In the genomic region with DNA sequence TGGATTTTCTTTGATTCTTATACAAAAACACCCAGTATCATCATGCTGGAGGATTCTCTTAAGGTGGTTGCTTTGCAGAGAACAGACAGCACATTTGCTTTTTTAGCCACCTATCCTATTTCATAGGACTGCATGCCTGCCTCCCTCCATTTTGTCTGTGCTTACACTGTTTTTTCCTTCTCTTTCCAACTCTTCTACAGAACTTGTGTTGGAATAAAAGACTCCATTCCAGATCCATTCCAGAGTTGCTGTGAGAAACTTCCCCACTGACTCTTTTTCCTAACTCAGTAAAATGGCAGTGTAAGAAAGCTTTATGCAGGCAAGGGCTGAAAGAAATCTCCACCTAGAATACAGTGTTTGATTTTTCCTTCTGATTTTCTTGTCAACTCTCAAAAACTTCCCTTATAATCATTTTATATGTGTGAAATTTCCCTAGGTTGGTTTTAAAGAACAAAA, we compare ENCODE assay signal across 11 cellular contexts. TPM values are rescaled to one million over a fixed set of nuclear protein-coding genes. Genes with fewer than 3 reads are reported as not detected.
DNase-seq lines count a peak whose midpoint lies in the region; ATAC-seq, FAIRE-seq and TF ChIP-seq lines count a peak whose summit lies in the region.
"Had no signal": no experiment of that assay in that cellular context is flagged by ENCODE, and none has a peak within 500 bp of the region (broad histone marks: within the 10 kb centered on the region; RNA-seq: fewer than 3 reads in every experiment).

No MANE protein-coding gene starts in this region.

- H3K4me1 Mint-ChIP-seq in activated naive CD8-positive, alpha-beta T cell (ENCODE audit: low read depth), result peaks cover 28% of the 10 kb centered on the region
- H3K4me1 Mint-ChIP-seq in activated naive CD8-positive, alpha-beta T cell treated with anti-CD3 and anti-CD28 coated beads, Interleukin-2, amount 50 U/mL, for 24 hours, result peaks cover 44% of the 10 kb centered on the region
- peaks cover 42% of the 10 kb centered on the region for H3K4me1 Mint-ChIP-seq in type B pancreatic cell (ENCODE audit: unreplicated experiment)

- intact Hi-C loops in Panc1 (cut with micrococcal nuclease; ENCODE audit: unreplicated experiment), result no loop called here

- no peak overlapping the region for H3K4me3 Mint-ChIP-seq in activated naive CD8-positive, alpha-beta T cell
- H3K4me3 Mint-ChIP-seq in activated naive CD8-positive, alpha-beta T cell treated with anti-CD3 and anti-CD28 coated beads, Interleukin-2, amount 50 U/mL, for 24 hours, result no peak overlapping the region
- H3K4me3 Mint-ChIP-seq in type B pancreatic cell, result peak overlapping the region; percentile 44

- H3K27me3 Mint-ChIP-seq in activated naive CD8-positive, alpha-beta T cell, result no peaks in the 10 kb centered on the region
- H3K27me3 Mint-ChIP-seq in activated naive CD8-positive, alpha-beta T cell treated with anti-CD3 and anti-CD28 coated beads, Interleukin-2, amount 50 U/mL, for 24 hours, result no peaks in the 10 kb centered on the region
- no peaks in the 10 kb centered on the region for H3K27me3 Mint-ChIP-seq in type B pancreatic cell

- BruUV-seq in Panc1 (replicated peaks; lab: Mats Ljungman, UMichigan), result no TSS peak

- in situ Hi-C loops in Panc1 (cut with HindIII; ENCODE audit: low pct_unique_long_range_greater_than_20kb, low sequenced_read_pairs), result no loop called here

- H3K9me3 ChIP-seq in Panc1 (ENCODE audit: control insufficient read depth, insufficient read depth, low read depth, low read length), result no peaks in the 10 kb centered on the region

- no peak for TF ChIP-seq POLR2A in GM18505 (IDR thresholded peaks at IDR 0.05; ENCODE audit: borderline replicate concordance, extremely low read depth, insufficient read depth, insufficient read length)

- H3K9me3 Mint-ChIP-seq in activated naive CD8-positive, alpha-beta T cell (ENCODE audit: low read depth), result no peaks in the 10 kb centered on the region
- no peaks in the 10 kb centered on the region for H3K9me3 Mint-ChIP-seq in activated naive CD8-positive, alpha-beta T cell treated with anti-CD3 and anti-CD28 coated beads, Interleukin-2, amount 50 U/mL, for 24 hours
- no peaks in the 10 kb centered on the region for H3K9me3 Mint-ChIP-seq in type B pancreatic cell

- H3K4me3 ChIP-seq in Panc1 (ENCODE audit: low read depth in 2 of 2, low read length in 2 of 2) (no peak overlapping the region), fibroblast of the aortic adventitia (ENCODE audit: low read depth, low read length) (no peak overlapping the region)

- H3K4me1 ChIP-seq in Panc1 (ENCODE audit: control insufficient read depth, insufficient read depth, low read length), result peaks cover 36% of the 10 kb centered on the region

- H3K27ac Mint-ChIP-seq in activated naive CD8-positive, alpha-beta T cell, result peak overlapping the region; percentile 46
- no peak overlapping the region for H3K27ac Mint-ChIP-seq in activated naive CD8-positive, alpha-beta T cell treated with anti-CD3 and anti-CD28 coated beads, Interleukin-2, amount 50 U/mL, for 24 hours
- peak overlapping the region; percentile 9 for H3K27ac Mint-ChIP-seq in type B pancreatic cell

- no peaks in the 10 kb centered on the region for H3K36me3 Mint-ChIP-seq in activated naive CD8-positive, alpha-beta T cell
- H3K36me3 Mint-ChIP-seq in activated naive CD8-positive, alpha-beta T cell treated with anti-CD3 and anti-CD28 coated beads, Interleukin-2, amount 50 U/mL, for 24 hours (ENCODE audit: low read depth), result no peaks in the 10 kb centered on the region
- no peaks in the 10 kb centered on the region for H3K36me3 Mint-ChIP-seq in type B pancreatic cell

- no peak for DNase-seq in activated naive CD8-positive, alpha-beta T cell treated with anti-CD3 and anti-CD28 coated beads, Interleukin-2, amount 50 U/mL, for 24 hours
- DNase-seq in Panc1 (ENCODE audit: low read depth, low spot score) (no peak), fibroblast of the aortic adventitia (ENCODE audit: low read depth) (peak; percentile 35), type B pancreatic cell (ENCODE audit: extremely low spot score, unreplicated experiment) (no peak), SHP77 (lab: John Stamatoyannopoulos, UW) (no peak), HTR-8/SVneo (ENCODE audit: insufficient read length, low spot score) (no peak)
- DNase-seq: activated CD4-positive, CD25-positive, alpha-beta regulatory T cell; SIG-M5 had no signal

- POLR2A ChIA-PET in Panc1 (lab: Charles Lee), result no interaction called here

- FAIRE-seq in HTR-8/SVneo (lab: Jason Lieb, UNC), result no peak

- no peak for ATAC-seq in activated naive CD8-positive, alpha-beta T cell treated with anti-CD3 and anti-CD28 coated beads, Interleukin-2, amount 50 U/mL, for 24 hours
- ATAC-seq in Panc1, result no peak
- ATAC-seq in GM18505 (IDR thresholded peaks at IDR 0.05; ENCODE audit: unreplicated experiment), result no peak
- ATAC-seq: left lobe of liver had no signal

- peak overlapping the region; percentile 80 for H3K27ac ChIP-seq in Panc1 (ENCODE audit: low read length)

- H3K36me3 ChIP-seq in Panc1 (ENCODE audit: control insufficient read depth, insufficient read depth, low read length), result no peaks in the 10 kb centered on the region

- no peaks in the 10 kb centered on the region for H3K27me3 ChIP-seq in Panc1 (ENCODE audit: control insufficient read depth, insufficient read depth, low read length)

- TF ChIP-seq CTCF in Panc1 (IDR thresholded peaks at IDR 0.05) (no peak), fibroblast of the aortic adventitia (IDR thresholded peaks at IDR 0.05; ENCODE audit: insufficient read depth, low read length) (no peak), type B pancreatic cell (conservative IDR thresholded peaks at IDR 0.05) (no peak)

- CTCF ChIA-PET in Panc1 (lab: Charles Lee), result interaction anchor here (0.5 kb wide), 1 partner anchor 318 kb away, joined by 5 read pairs; no protein-coding TSS in a partner anchor

RNA-seq across cellular contexts. Expression of gene ARID1A, which starts 5.2 kb away (rescaled TPM):
- total RNA-seq in Panc1 (2021; ENCODE audit: unreplicated experiment), result 110 TPM
- polyA plus RNA-seq in Panc1 (2012; ENCODE audit: insufficient read length), result 130 TPM
- 17.4 and 26.9 TPM in 2 replicates for total RNA-seq in fibroblast of the aortic adventitia (ENCODE audit: low replicate concordance)
- 106 and 121 TPM in 2 replicates for total RNA-seq in type B pancreatic cell (ENCODE audit: low replicate concordance)
